Comparison of ENCODE assay signal across 17 cellular contexts in genomic region chr20:37422791-37423286, GRCh38.
DNase-seq lines count a peak whose midpoint lies in the region; ATAC-seq and TF ChIP-seq lines count a peak whose summit lies in the region.
"Had no signal": no experiment of that assay in that cellular context is flagged by ENCODE, and none has a peak within 500 bp of the region (broad histone marks: within the 10 kb centered on the region; RNA-seq: fewer than 3 reads in every experiment).

No MANE protein-coding gene starts in this region.

- H4K20me1 ChIP-seq in IMR-90 (ENCODE audit: insufficient read depth, low read length), result no peaks in the 10 kb centered on the region

- H2BK120ac ChIP-seq in IMR-90 (ENCODE audit: low read depth, low read length), result no peak overlapping the region

- TF ChIP-seq RAD21 in IMR-90 (IDR thresholded peaks at IDR 0.05; ENCODE audit: low read length), result no peak

- H3K23ac ChIP-seq in IMR-90 (ENCODE audit: low read depth, low read length), result no peak overlapping the region

- no peak overlapping the region for H3K27ac ChIP-seq in IMR-90 (ENCODE audit: insufficient read depth, low read length)
- H3K27ac ChIP-seq in dorsolateral prefrontal cortex, result peak overlapping the region in 51 of 59 donors; percentile 6 to 84 (median 68)
- peak overlapping the region; percentile 85 for H3K27ac ChIP-seq in temporal lobe (ENCODE audit: low read depth, low read length)
- H3K27ac ChIP-seq: C4-2B, GM23248, HL-60 had no signal

- ATAC-seq in IMR-90 (ENCODE audit: low read depth), result no peak
- no peak for ATAC-seq in stimulated activated effector memory CD8-positive, alpha-beta T cell treated with anti-CD3 and anti-CD28 coated beads, Interleukin-12 subunit alpha, Interleukin-12 subunit beta, amount 100 ng/mL, for 72 hours
- ATAC-seq: CD8-positive, alpha-beta T cell had no signal

- no peaks in the 10 kb centered on the region for H3K9me3 Mint-ChIP-seq in nephron
- no peaks in the 10 kb centered on the region for H3K9me3 Mint-ChIP-seq in stimulated activated effector memory CD8-positive, alpha-beta T cell treated with anti-CD3 and anti-CD28 coated beads, Interleukin-12 subunit alpha, Interleukin-12 subunit beta, amount 100 ng/mL, for 72 hours
- H3K9me3 Mint-ChIP-seq: CD8-positive, alpha-beta T cell; H9 had no signal

- peaks cover 9% of the 10 kb centered on the region for H3K27me3 Mint-ChIP-seq in nephron (ENCODE audit: low read depth)

- WGBS in IMR-90 (ENCODE audit: extremely low coverage in 2 of 2, insufficient read length in 1 of 2), 2 experiments, result 40% methylated on average over 1 of the region's 11 CpGs; no CpG with 5 or more reads in 1 of the 2 experiments

- peak overlapping the region; percentile 82 to 92 (median 85) for H3K27ac Mint-ChIP-seq in nephron
- no peak overlapping the region for H3K27ac Mint-ChIP-seq in stimulated activated effector memory CD8-positive, alpha-beta T cell treated with anti-CD3 and anti-CD28 coated beads, Interleukin-12 subunit alpha, Interleukin-12 subunit beta, amount 100 ng/mL, for 72 hours
- H3K27ac Mint-ChIP-seq: CD8-positive, alpha-beta T cell; H9 had no signal

- DNase-seq in IMR-90, result no peak
- no peak for DNase-seq in dorsolateral prefrontal cortex
- no peak for DNase-seq in Ammon's horn (ENCODE audit: low spot score)
- no peak for DNase-seq in hepatic stellate cell (ENCODE audit: low spot score)
- no peak for DNase-seq in stimulated activated effector memory CD8-positive, alpha-beta T cell treated with anti-CD3 and anti-CD28 coated beads, Interleukin-12 subunit alpha, Interleukin-12 subunit beta, amount 100 ng/mL, for 72 hours (ENCODE audit: low spot score in 2 of 2)
- DNase-seq: BE2C; CD8-positive, alpha-beta T cell; COR-L47; DMS153; DMS79 treated with DMSO at 0.1 percent for 48 hours; EL; GM23248; H9 had no signal

- no peak for TF ChIP-seq POLR2A in IMR-90 (IDR thresholded peaks at IDR 0.05; ENCODE audit: low read depth, low read length)

- in situ Hi-C loops in IMR-90 (cut with MboI; ENCODE audit: low sequenced_read_pairs), result no loop called here

- BruUV-seq in IMR-90 (replicated peaks; lab: Mats Ljungman, UMichigan), result no TSS peak

- H2AFZ ChIP-seq in IMR-90 (replicated peaks; ENCODE audit: low read length, poor library complexity), result no peak overlapping the region
- H2AFZ ChIP-seq: GM23248 had no signal

- H3K79me1 ChIP-seq in IMR-90 (ENCODE audit: low read depth in 1 of 2, low read length in 2 of 2), result no peaks in the 10 kb centered on the region

- no peak overlapping the region for H2BK15ac ChIP-seq in IMR-90 (ENCODE audit: low read depth, low read length)

- H3K4me2 ChIP-seq in IMR-90 (ENCODE audit: low read depth, low read length), result no peak overlapping the region

- no peaks in the 10 kb centered on the region; the same call in 1 of the 2 replicates for H3K4me1 ChIP-seq in IMR-90 (ENCODE audit: control insufficient read depth, insufficient read depth, low read length)
- H3K4me1 ChIP-seq: BE2C had no signal

- CTCF ChIA-PET in IMR-90 (lab: Yijun Ruan, JAX), result no interaction called here

- no peak overlapping the region for H3K4ac ChIP-seq in IMR-90 (ENCODE audit: low read depth, low read length)

- no peak overlapping the region for H2AK5ac ChIP-seq in IMR-90 (ENCODE audit: low read depth, low read length)

- H3K36me3 ChIP-seq in IMR-90 (ENCODE audit: control insufficient read depth, insufficient read depth, low read length), result no peaks in the 10 kb centered on the region
- H3K36me3 ChIP-seq: BE2C had no signal

- no peak for TF ChIP-seq CTCF in IMR-90 (conservative IDR thresholded peaks at IDR 0.05; ENCODE audit: low read depth, low read length)
- TF ChIP-seq CTCF in dorsolateral prefrontal cortex (IDR thresholded peaks at IDR 0.05 in 54 of 56, conservative IDR thresholded peaks at IDR 0.05 in 2 of 56; ENCODE audit: low read depth in 1 of 56, partially characterized antibody in 56 of 56), result no peak
- TF ChIP-seq CTCF in nephron (IDR thresholded peaks at IDR 0.05; ENCODE audit: unreplicated experiment in 3 of 3), result no peak

- H3K4me3 ChIP-seq in IMR-90 (ENCODE audit: insufficient read depth, low read depth, low read length) (no peak overlapping the region), dorsolateral prefrontal cortex (no peak overlapping the region)
- H3K4me3 ChIP-seq: GM23248 had no signal

- H3K18ac ChIP-seq in IMR-90 (ENCODE audit: low read depth, low read length), result no peak overlapping the region

- dilution Hi-C loops in IMR-90 (cut with HindIII; ENCODE audit: low sequenced_read_pairs, unreplicated experiment), result no loop called here

- POLR2A ChIA-PET in IMR-90 (lab: Charles Lee; ENCODE audit: unreplicated experiment), result no interaction called here

- no peak overlapping the region for H3K9ac ChIP-seq in IMR-90 (ENCODE audit: low read depth, low read length)
- H3K9ac ChIP-seq: GM23248 had no signal

- no peaks in the 10 kb centered on the region for H3K36me3 Mint-ChIP-seq in nephron (ENCODE audit: low read depth)
- H3K36me3 Mint-ChIP-seq in stimulated activated effector memory CD8-positive, alpha-beta T cell treated with anti-CD3 and anti-CD28 coated beads, Interleukin-12 subunit alpha, Interleukin-12 subunit beta, amount 100 ng/mL, for 72 hours, result no peaks in the 10 kb centered on the region
- H3K36me3 Mint-ChIP-seq: CD8-positive, alpha-beta T cell had no signal

- H3K56ac ChIP-seq in IMR-90 (ENCODE audit: extremely low read depth, insufficient read depth, low read length), result no peak overlapping the region

- no peaks in the 10 kb centered on the region for H3K9me3 ChIP-seq in IMR-90 (ENCODE audit: control insufficient read depth, insufficient read depth, low read length)
- H3K9me3 ChIP-seq: BE2C had no signal

- no peak overlapping the region for H2BK5ac ChIP-seq in IMR-90 (ENCODE audit: low read depth, low read length, poor library complexity, severe bottlenecking)

- no peak overlapping the region for H3K14ac ChIP-seq in IMR-90 (replicated peaks; ENCODE audit: low read depth, low read length)

- peaks cover 23% of the 10 kb centered on the region for H3K4me1 Mint-ChIP-seq in nephron
- no peaks in the 10 kb centered on the region for H3K4me1 Mint-ChIP-seq in stimulated activated effector memory CD8-positive, alpha-beta T cell treated with anti-CD3 and anti-CD28 coated beads, Interleukin-12 subunit alpha, Interleukin-12 subunit beta, amount 100 ng/mL, for 72 hours

- H3K4me3 Mint-ChIP-seq in nephron, result no peak overlapping the region
- no peak overlapping the region for H3K4me3 Mint-ChIP-seq in stimulated activated effector memory CD8-positive, alpha-beta T cell treated with anti-CD3 and anti-CD28 coated beads, Interleukin-12 subunit alpha, Interleukin-12 subunit beta, amount 100 ng/mL, for 72 hours
- H3K4me3 Mint-ChIP-seq: CD8-positive, alpha-beta T cell had no signal

- intact Hi-C loops in IMR-90 (cut with micrococcal nuclease), result no loop called here
- intact Hi-C loops in dorsolateral prefrontal cortex (cut with DNase I), result no loop called here

- H4K5ac ChIP-seq in IMR-90 (ENCODE audit: low read depth, low read length), result no peak overlapping the region

- H3K9me1 ChIP-seq in IMR-90 (ENCODE audit: insufficient read depth, low read length), result peaks cover 9% of the 10 kb centered on the region; the same call in 1 of the 2 replicates

- no peak overlapping the region for H4K8ac ChIP-seq in IMR-90 (ENCODE audit: low read depth in 2 of 2, low read length in 2 of 2)

- H2BK20ac ChIP-seq in IMR-90 (ENCODE audit: low read depth, low read length), result no peak overlapping the region

- H4K91ac ChIP-seq in IMR-90 (ENCODE audit: insufficient read depth, low read depth, low read length), result no peak overlapping the region

- H3K27me3 ChIP-seq in IMR-90 (ENCODE audit: control insufficient read depth, insufficient read depth, low read length) (peaks cover 96% of the 10 kb centered on the region), dorsolateral prefrontal cortex (peaks cover 0 to 9% (median 0%) of the 10 kb centered on the region in 45 donors)
- H3K27me3 ChIP-seq: BE2C had no signal

- peak overlapping the region; percentile 76 for H2AK9ac ChIP-seq in IMR-90 (replicated peaks; ENCODE audit: low read depth, low read length, poor library complexity)

TF ChIP-seq in IMR-90, 13 proteins besides CTCF, POLR2A, EP300 and RAD21:
- TF ChIP-seq SMC3 (IDR thresholded peaks at IDR 0.05; ENCODE audit: low read depth, low read length) (no peak), RCOR1 (IDR thresholded peaks at IDR 0.05; ENCODE audit: insufficient replicate concordance, low read length) (no peak), BHLHE40 (IDR thresholded peaks at IDR 0.05; ENCODE audit: low read depth, low read length) (no peak), MAFK (IDR thresholded peaks at IDR 0.05; ENCODE audit: low read depth, low read length) (no peak), RFX5 (IDR thresholded peaks at IDR 0.05; ENCODE audit: low read depth, low read length) (no peak), ELK1 (IDR thresholded peaks at IDR 0.05; ENCODE audit: borderline replicate concordance, low read depth, low read length) (no peak), MAZ (IDR thresholded peaks at IDR 0.05; ENCODE audit: borderline replicate concordance, low read depth, low read length) (no peak), FOS (IDR thresholded peaks at IDR 0.05; ENCODE audit: low read depth, low read length) (no peak), USF2 (IDR thresholded peaks at IDR 0.05; ENCODE audit: low read depth, low read length) (no peak), CEBPB (IDR thresholded peaks at IDR 0.05; ENCODE audit: low read depth, low read length) (no peak), MXI1 (IDR thresholded peaks at IDR 0.05; ENCODE audit: borderline replicate concordance, low read depth, low read length) (no peak), NFE2L2 (IDR thresholded peaks at IDR 0.05; ENCODE audit: low read depth, low read length) (no peak), CHD1 (IDR thresholded peaks at IDR 0.05; ENCODE audit: low read depth, low read length) (no peak)
